8 cellular contexts compared by ENCODE assay signal in genomic region chr1:145918144-145918991, GRCh38. TPM values are rescaled to one million over a fixed set of nuclear protein-coding genes. Genes with fewer than 3 reads are reported as not detected.
DNase-seq lines count a peak whose midpoint lies in the region; ATAC-seq and TF ChIP-seq lines count a peak whose summit lies in the region.

TSS of gene PEX11B (minus strand) at chr1:145918717. CDS start at chr1:145918688, 29 bp downstream.

- peak; percentile 85 for ATAC-seq in GM21723 (IDR thresholded peaks at IDR 0.05; ENCODE audit: unreplicated experiment)

- TSS peak; percentile 0 for BruUV-seq in PC-9 (replicated peaks; lab: Mats Ljungman, UMichigan)

- POLR2A ChIA-PET in PC-9 (lab: Charles Lee; ENCODE audit: unreplicated experiment) = interaction anchor here (0.6 to 1.1 kb wide), 4 partner anchors 9 to 137 kb away, joined by 3 to 6 read pairs (median 5); partner anchors contain the start of genes LIX1L, PIAS3 and RBM8A

- DNase-seq in DMS153 (lab: John Stamatoyannopoulos, UW) (peak; percentile 79), KBM-7 (peak; percentile 96), PC-9 (peak; percentile 66 to 83), activated T-cell treated with anti-CD3 and anti-CD28 coated beads for 48 hours (ENCODE audit: low read depth) (peak; percentile 89), erythroblast (lab: John Stamatoyannopoulos, UW) (peak; percentile 94)
- peak; percentile 83 to 84 for DNase-seq in stimulated activated CD8-positive, alpha-beta memory T cell treated with anti-CD3 and anti-CD28 coated beads, Interleukin-7, amount 100 ng/mL, for 1 hour (ENCODE audit: low read depth in 2 of 2)

- peak within 1 kb of the TSS; percentile 64 for H3K27ac ChIP-seq in PC-9

- peak; percentile 73 for TF ChIP-seq POLR2A in erythroblast (IDR thresholded peaks at IDR 0.05; ENCODE audit: low read length)

- H3F3A ChIP-seq in PC-9 (ENCODE audit: insufficient read depth, low read depth) = peaks cover 44% of the 10 kb centered on the region

- H4K20me1 ChIP-seq in PC-9 (ENCODE audit: insufficient read depth) = no peaks in the 10 kb centered on the region; the same call in 1 of the 2 replicates

- intact Hi-C loops in PC-9 (cut with micrococcal nuclease; ENCODE audit: unreplicated experiment) = loop anchor here (2.0 to 5.0 kb wide), 3 partner anchors 59 to 94 kb away; partner anchors contain the start of gene PIAS3

- H3K9me2 ChIP-seq in PC-9 (ENCODE audit: insufficient read depth) = no peaks in the 10 kb centered on the region

- CTCF ChIA-PET in PC-9 (lab: Charles Lee) = interaction anchor here (0.6 to 1.2 kb wide), 5 partner anchors 11 to 94 kb away, joined by 3 to 8 read pairs (median 4); partner anchors contain the start of gene PIAS3

- H3K79me2 ChIP-seq in PC-9 (ENCODE audit: low read depth) = peaks cover 10% of the 10 kb centered on the region

- H3K36me3 ChIP-seq in PC-9 (ENCODE audit: low read depth) (peaks cover 13% of the 10 kb centered on the region; the same call in 1 of the 2 replicates), mucosa of stomach (ENCODE audit: control insufficient read depth, insufficient read depth, low read length) (no peaks in the 10 kb centered on the region)

- H3K4me3 ChIP-seq in PC-9 = peak within 1 kb of the TSS; percentile 80
- peak within 1 kb of the TSS; percentile 99 for H3K4me3 ChIP-seq in mucosa of stomach (ENCODE audit: low read length)

- in situ Hi-C loops in KBM-7 (cut with MboI; ENCODE audit: low pct_unique_long_range_greater_than_20kb, low sequenced_read_pairs) = no loop called here

- peak within 1 kb of the TSS; percentile 98 for H3K4me2 ChIP-seq in PC-9

- no peaks in the 10 kb centered on the region for H3K9me3 ChIP-seq in PC-9 (ENCODE audit: insufficient read depth, low read depth)
- no peaks in the 10 kb centered on the region for H3K9me3 ChIP-seq in mucosa of stomach (ENCODE audit: control insufficient read depth, low read length)

- H3K9ac ChIP-seq in mucosa of stomach (ENCODE audit: low read length) = peak within 1 kb of the TSS; percentile 96

- H3K27me3 ChIP-seq in PC-9 (ENCODE audit: insufficient read depth, low read depth) = no peaks in the 10 kb centered on the region
- H3K27me3 ChIP-seq in mucosa of stomach (ENCODE audit: control insufficient read depth, insufficient read depth, low read length) = no peaks in the 10 kb centered on the region

- no peak for TF ChIP-seq CTCF in PC-9 (conservative IDR thresholded peaks at IDR 0.05)

- H3K4me1 ChIP-seq in PC-9 (replicated peaks; ENCODE audit: insufficient read depth) (peaks cover 11% of the 10 kb centered on the region), mucosa of stomach (ENCODE audit: control insufficient read depth, insufficient read depth, low read length) (peaks cover 12% of the 10 kb centered on the region)

- H2AFZ ChIP-seq in PC-9 = peak within 1 kb of the TSS; percentile 96

RNA-seq across cellular contexts. Expression of gene PEX11B, which starts in this region (rescaled TPM):
- 19.7 and 19.8 TPM in 2 replicates for total RNA-seq in PC-9 (2021)

Comparison
In these comparisons a context has a peak if more than half of its experiments do, and no peak if none do; other contexts are left out.
1. Peak in every context shown above with its lines: DNase-seq, ATAC-seq, H3K4me3 ChIP-seq and H3K27ac ChIP-seq.